Comparison of ENCODE assay signal across 1 cellular context in the genomic region with DNA sequence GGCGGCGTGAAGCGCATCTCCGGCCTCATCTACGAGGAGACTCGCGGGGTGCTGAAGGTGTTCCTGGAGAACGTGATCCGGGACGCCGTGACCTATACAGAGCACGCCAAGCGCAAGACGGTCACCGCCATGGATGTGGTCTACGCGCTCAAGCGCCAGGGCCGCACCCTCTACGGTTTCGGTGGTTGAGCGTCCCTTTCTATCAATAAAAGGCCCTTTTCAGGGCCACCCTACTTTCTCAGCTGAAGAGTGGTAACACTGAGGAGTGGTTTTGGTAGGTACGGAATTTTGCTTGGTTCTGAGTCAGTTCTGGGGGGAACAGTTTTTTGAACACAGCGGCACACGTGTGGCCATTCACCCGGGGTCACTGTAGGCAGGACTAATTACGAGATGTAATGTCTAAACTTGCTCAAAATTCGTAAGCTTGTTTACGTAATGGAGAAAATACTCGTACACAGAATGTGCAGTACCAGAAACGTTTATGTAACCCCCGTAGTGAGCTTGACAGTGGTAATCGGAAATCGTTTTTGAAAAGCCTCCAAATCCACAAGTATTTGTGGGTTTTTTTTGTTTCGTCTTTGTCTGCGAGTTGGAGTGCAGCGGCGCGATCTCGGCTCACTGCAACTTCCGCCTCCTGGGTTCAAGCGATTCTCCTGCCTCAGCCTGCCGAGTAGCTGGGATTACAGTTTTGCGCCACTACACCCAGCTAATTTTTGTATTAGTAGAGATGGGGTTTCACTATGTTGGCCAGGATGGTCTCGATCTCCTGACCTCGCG.
A peak's percentile ranks its signal among the peaks of the same experiment; 100 is the strongest.
TF ChIP-seq lines count a peak whose summit lies in the region.
"Not testable (repeated sequence)": the region's sequence is repeated elsewhere in the genome, so short reads cannot be mapped to it uniquely, and the experiment has no call there.

No MANE protein-coding gene starts in this region.

TF ChIP-seq in K562, 482 proteins besides CTCF, POLR2A, EP300 and RAD21 (continued from another document and continues in another):
- 0 out of 4 replicates have a peak, but pooled peaks of 1 of the 2 experiments have one; percentile 5 for TF ChIP-seq TRIM24 (IDR thresholded peaks at IDR 0.05)
- TF ChIP-seq, protein P1, sequence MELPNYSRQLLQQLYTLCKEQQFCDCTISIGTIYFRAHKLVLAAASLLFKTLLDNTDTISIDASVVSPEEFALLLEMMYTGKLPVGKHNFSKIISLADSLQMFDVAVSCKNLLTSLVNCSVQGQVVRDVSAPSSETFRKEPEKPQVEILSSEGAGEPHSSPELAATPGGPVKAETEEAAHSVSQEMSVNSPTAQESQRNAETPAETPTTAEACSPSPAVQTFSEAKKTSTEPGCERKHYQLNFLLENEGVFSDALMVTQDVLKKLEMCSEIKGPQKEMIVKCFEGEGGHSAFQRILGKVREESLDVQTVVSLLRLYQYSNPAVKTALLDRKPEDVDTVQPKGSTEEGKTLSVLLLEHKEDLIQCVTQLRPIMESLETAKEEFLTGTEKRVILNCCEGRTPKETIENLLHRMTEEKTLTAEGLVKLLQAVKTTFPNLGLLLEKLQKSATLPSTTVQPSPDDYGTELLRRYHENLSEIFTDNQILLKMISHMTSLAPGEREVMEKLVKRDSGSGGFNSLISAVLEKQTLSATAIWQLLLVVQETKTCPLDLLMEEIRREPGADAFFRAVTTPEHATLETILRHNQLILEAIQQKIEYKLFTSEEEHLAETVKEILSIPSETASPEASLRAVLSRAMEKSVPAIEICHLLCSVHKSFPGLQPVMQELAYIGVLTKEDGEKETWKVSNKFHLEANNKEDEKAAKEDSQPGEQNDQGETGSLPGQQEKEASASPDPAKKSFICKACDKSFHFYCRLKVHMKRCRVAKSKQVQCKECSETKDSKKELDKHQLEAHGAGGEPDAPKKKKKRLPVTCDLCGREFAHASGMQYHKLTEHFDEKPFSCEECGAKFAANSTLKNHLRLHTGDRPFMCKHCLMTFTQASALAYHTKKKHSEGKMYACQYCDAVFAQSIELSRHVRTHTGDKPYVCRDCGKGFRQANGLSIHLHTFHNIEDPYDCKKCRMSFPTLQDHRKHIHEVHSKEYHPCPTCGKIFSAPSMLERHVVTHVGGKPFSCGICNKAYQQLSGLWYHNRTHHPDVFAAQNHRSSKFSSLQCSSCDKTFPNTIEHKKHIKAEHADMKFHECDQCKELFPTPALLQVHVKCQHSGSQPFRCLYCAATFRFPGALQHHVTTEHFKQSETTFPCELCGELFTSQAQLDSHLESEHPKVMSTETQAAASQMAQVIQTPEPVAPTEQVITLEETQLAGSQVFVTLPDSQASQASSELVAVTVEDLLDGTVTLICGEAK (IDR thresholded peaks at IDR 0.05) = 0 out of 2 replicates have a peak, but pooled peaks have one; percentile 28
- TF ChIP-seq, protein P1 (CRISPR knock-in tag; IDR thresholded peaks at IDR 0.05) = not testable (repeated sequence)
- peak; percentile 69 for TF ChIP-seq FUS (optimal IDR thresholded peaks at IDR 0.05; ENCODE audit: low read depth, low read length)
- not testable (repeated sequence) for TF ChIP-seq MYC (IDR thresholded peaks at IDR 0.05; ENCODE audit: low read depth, low read length)
- TF ChIP-seq MYC (CRISPR knock-in tag; IDR thresholded peaks at IDR 0.05; ENCODE audit: borderline replicate concordance, low read depth) = peak; percentile 44; the same call in 1 of the 2 replicates
- TF ChIP-seq ETV1 (tag; conservative IDR thresholded peaks at IDR 0.05; ENCODE audit: low read depth) = peak; percentile 22; the same call in 1 of the 2 replicates
- TF ChIP-seq ZNF174 (CRISPR knock-in tag; IDR thresholded peaks at IDR 0.05) = 0 out of 2 replicates have a peak, but pooled peaks have one; percentile 59
- 0 out of 2 replicates have a peak, but pooled peaks have one; percentile 68 for TF ChIP-seq ZNF589 (CRISPR knock-in tag; IDR thresholded peaks at IDR 0.05; ENCODE audit: low read depth)
- peak; percentile 52 for TF ChIP-seq GABPA (tag; conservative IDR thresholded peaks at IDR 0.05; ENCODE audit: low read depth)
- 0 out of 4 replicates have a peak, but pooled peaks of 1 of the 2 experiments have one; percentile 53 for TF ChIP-seq SIN3A (IDR thresholded peaks at IDR 0.05; ENCODE audit: borderline replicate concordance in 2 of 2, control insufficient read depth in 1 of 2, low read depth in 2 of 2, low read length in 2 of 2)
- 0 out of 2 replicates have a peak, but pooled peaks have one; percentile 16 for TF ChIP-seq KDM2B (CRISPR knock-in tag; IDR thresholded peaks at IDR 0.05)
- peak; percentile 3; the same call in 1 of the 2 replicates for TF ChIP-seq ADNP (tag; IDR thresholded peaks at IDR 0.05)
- peak; percentile 55 for TF ChIP-seq POLR2AphosphoS2 (IDR thresholded peaks at IDR 0.05; ENCODE audit: low read length)
- TF ChIP-seq, protein P2, sequence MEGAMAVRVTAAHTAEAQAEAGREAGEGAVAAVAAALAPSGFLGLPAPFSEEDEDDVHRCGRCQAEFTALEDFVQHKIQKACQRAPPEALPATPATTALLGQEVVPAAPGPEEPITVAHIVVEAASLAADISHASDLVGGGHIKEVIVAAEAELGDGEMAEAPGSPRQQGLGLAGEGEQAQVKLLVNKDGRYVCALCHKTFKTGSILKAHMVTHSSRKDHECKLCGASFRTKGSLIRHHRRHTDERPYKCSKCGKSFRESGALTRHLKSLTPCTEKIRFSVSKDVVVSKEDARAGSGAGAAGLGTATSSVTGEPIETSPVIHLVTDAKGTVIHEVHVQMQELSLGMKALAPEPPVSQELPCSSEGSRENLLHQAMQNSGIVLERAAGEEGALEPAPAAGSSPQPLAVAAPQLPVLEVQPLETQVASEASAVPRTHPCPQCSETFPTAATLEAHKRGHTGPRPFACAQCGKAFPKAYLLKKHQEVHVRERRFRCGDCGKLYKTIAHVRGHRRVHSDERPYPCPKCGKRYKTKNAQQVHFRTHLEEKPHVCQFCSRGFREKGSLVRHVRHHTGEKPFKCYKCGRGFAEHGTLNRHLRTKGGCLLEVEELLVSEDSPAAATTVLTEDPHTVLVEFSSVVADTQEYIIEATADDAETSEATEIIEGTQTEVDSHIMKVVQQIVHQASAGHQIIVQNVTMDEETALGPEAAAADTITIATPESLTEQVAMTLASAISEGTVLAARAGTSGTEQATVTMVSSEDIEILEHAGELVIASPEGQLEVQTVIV (CRISPR knock-in tag; IDR thresholded peaks at IDR 0.05; ENCODE audit: borderline replicate concordance) = 0 out of 2 replicates have a peak, but pooled peaks have one; percentile 36
- 0 out of 2 replicates have a peak, but pooled peaks have one; percentile 13 for TF ChIP-seq PTBP1 (IDR thresholded peaks at IDR 0.05; ENCODE audit: low read depth, low read length)
- TF ChIP-seq, protein P3, sequence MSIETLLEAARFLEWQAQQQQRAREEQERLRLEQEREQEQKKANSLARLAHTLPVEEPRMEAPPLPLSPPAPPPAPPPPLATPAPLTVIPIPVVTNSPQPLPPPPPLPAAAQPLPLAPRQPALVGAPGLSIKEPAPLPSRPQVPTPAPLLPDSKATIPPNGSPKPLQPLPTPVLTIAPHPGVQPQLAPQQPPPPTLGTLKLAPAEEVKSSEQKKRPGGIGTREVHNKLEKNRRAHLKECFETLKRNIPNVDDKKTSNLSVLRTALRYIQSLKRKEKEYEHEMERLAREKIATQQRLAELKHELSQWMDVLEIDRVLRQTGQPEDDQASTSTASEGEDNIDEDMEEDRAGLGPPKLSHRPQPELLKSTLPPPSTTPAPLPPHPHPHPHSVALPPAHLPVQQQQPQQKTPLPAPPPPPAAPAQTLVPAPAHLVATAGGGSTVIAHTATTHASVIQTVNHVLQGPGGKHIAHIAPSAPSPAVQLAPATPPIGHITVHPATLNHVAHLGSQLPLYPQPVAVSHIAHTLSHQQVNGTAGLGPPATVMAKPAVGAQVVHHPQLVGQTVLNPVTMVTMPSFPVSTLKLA (conservative IDR thresholded peaks at IDR 0.05) = peak; percentile 65 to 76
- peak; percentile 99 for TF ChIP-seq THRAP3 (IDR thresholded peaks at IDR 0.05; ENCODE audit: borderline replicate concordance)
- TF ChIP-seq, protein P4, sequence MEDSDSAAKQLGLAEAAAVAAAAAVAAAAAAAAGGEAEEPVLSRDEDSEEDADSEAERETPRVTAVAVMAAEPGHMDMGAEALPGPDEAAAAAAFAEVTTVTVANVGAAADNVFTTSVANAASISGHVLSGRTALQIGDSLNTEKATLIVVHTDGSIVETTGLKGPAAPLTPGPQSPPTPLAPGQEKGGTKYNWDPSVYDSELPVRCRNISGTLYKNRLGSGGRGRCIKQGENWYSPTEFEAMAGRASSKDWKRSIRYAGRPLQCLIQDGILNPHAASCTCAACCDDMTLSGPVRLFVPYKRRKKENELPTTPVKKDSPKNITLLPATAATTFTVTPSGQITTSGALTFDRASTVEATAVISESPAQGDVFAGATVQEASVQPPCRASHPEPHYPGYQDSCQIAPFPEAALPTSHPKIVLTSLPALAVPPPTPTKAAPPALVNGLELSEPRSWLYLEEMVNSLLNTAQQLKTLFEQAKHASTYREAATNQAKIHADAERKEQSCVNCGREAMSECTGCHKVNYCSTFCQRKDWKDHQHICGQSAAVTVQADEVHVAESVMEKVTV (CRISPR knock-in tag; IDR thresholded peaks at IDR 0.05) = peak; percentile 66; the same call in 1 of the 2 replicates
- TF ChIP-seq ZNF444 (CRISPR knock-in tag; IDR thresholded peaks at IDR 0.05) = 0 out of 2 replicates have a peak, but pooled peaks have one; percentile 47
- TF ChIP-seq XRCC3 (IDR thresholded peaks at IDR 0.05) = 0 out of 2 replicates have a peak, but pooled peaks have one; percentile 58
- TF ChIP-seq, protein P5, sequence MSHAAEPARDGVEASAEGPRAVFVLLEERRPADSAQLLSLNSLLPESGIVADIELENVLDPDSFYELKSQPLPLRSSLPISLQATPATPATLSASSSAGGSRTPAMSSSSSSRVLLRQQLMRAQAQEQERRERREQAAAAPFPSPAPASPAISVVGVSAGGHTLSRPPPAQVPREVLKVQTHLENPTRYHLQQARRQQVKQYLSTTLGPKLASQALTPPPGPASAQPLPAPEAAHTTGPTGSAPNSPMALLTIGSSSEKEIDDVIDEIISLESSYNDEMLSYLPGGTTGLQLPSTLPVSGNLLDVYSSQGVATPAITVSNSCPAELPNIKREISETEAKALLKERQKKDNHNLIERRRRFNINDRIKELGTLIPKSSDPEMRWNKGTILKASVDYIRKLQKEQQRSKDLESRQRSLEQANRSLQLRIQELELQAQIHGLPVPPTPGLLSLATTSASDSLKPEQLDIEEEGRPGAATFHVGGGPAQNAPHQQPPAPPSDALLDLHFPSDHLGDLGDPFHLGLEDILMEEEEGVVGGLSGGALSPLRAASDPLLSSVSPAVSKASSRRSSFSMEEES (CRISPR knock-in tag; IDR thresholded peaks at IDR 0.05) = 0 out of 2 replicates have a peak, but pooled peaks have one; percentile 8
- TF ChIP-seq LCOR (CRISPR knock-in tag; IDR thresholded peaks at IDR 0.05) = peak; percentile 46; the same call in 1 of the 2 replicates
- peak; percentile 79 for TF ChIP-seq ZNF586 (CRISPR knock-in tag; conservative IDR thresholded peaks at IDR 0.05)
- TF ChIP-seq, protein P6, sequence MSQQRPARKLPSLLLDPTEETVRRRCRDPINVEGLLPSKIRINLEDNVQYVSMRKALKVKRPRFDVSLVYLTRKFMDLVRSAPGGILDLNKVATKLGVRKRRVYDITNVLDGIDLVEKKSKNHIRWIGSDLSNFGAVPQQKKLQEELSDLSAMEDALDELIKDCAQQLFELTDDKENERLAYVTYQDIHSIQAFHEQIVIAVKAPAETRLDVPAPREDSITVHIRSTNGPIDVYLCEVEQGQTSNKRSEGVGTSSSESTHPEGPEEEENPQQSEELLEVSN (IDR thresholded peaks at IDR 0.05; ENCODE audit: borderline replicate concordance in 1 of 2, extremely low read depth in 1 of 2, insufficient read depth in 1 of 2, insufficient read length in 1 of 2, low read depth in 1 of 2, low read length in 1 of 2, poor library complexity in 1 of 2, severe bottlenecking in 1 of 2) = peak in 1 of 2 experiments; percentile 15
- TF ChIP-seq CSDE1 (IDR thresholded peaks at IDR 0.05) = peak in 1 of 2 experiments; percentile 29; a peak in 2 of 4 replicates
- TF ChIP-seq MTA3 (IDR thresholded peaks at IDR 0.05; ENCODE audit: borderline replicate concordance) = peak; percentile 36
- TF ChIP-seq OTX1 (CRISPR knock-in tag; IDR thresholded peaks at IDR 0.05) = peak; percentile 63; the same call in 1 of the 2 replicates
- peak; percentile 89 for TF ChIP-seq RBFOX2 (IDR thresholded peaks at IDR 0.05; ENCODE audit: low read depth, low read length)
- TF ChIP-seq HNRNPLL (IDR thresholded peaks at IDR 0.05; ENCODE audit: low read depth, low read length, poor library complexity, severe bottlenecking) = peak; percentile 87
- TF ChIP-seq, protein P7, sequence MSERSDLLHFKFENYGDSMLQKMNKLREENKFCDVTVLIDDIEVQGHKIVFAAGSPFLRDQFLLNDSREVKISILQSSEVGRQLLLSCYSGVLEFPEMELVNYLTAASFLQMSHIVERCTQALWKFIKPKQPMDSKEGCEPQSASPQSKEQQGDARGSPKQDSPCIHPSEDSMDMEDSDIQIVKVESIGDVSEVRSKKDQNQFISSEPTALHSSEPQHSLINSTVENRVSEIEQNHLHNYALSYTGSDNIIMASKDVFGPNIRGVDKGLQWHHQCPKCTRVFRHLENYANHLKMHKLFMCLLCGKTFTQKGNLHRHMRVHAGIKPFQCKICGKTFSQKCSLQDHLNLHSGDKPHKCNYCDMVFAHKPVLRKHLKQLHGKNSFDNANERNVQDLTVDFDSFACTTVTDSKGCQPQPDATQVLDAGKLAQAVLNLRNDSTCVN (CRISPR knock-in tag; IDR thresholded peaks at IDR 0.05) = peak; percentile 40
- TF ChIP-seq PHF8 (IDR thresholded peaks at IDR 0.05; ENCODE audit: borderline replicate concordance, low read length) = peak; percentile 42; the same call in 1 of the 2 replicates
- TF ChIP-seq CHCHD3 (CRISPR knock-in tag; IDR thresholded peaks at IDR 0.05) = peak; percentile 48; the same call in 1 of the 2 replicates
- peak; percentile 86 for TF ChIP-seq KDM5B (IDR thresholded peaks at IDR 0.05; ENCODE audit: insufficient replicate concordance, low read depth, low read length)
- peak; percentile 64; the same call in 1 of the 2 replicates for TF ChIP-seq BRD4 (IDR thresholded peaks at IDR 0.05)
- peak; percentile 82; the same call in 1 of the 2 replicates for TF ChIP-seq ZNF551 (CRISPR knock-in tag; IDR thresholded peaks at IDR 0.05)
